ENCODE assay signal across 16 cellular contexts in genomic region chr15:57580428-57580827, GRCh38. TPM values are rescaled to one million over a fixed set of nuclear protein-coding genes. Genes with fewer than 3 reads are reported as not detected.
DNase-seq lines count a peak whose midpoint lies in the region; ATAC-seq, FAIRE-seq and TF ChIP-seq lines count a peak whose summit lies in the region.
"Had no signal": no experiment of that assay in that cellular context is flagged by ENCODE, and none has a peak within 500 bp of the region (broad histone marks: within the 10 kb centered on the region; RNA-seq: fewer than 3 reads in every experiment).

No MANE protein-coding gene starts in this region.

- H3K4me1 Mint-ChIP-seq in activated CD8-positive, alpha-beta memory T cell treated with anti-CD3 and anti-CD28 coated beads, Interleukin-2, amount 10 ng/mL, durations not matched to agents 7 days and 5 days = no peaks in the 10 kb centered on the region
- H3K4me1 Mint-ChIP-seq: IgD-negative memory B cell had no signal

- peak; percentile 17 for DNase-seq in activated CD8-positive, alpha-beta memory T cell treated with anti-CD3 and anti-CD28 coated beads, Interleukin-2, amount 50 U/mL, for 48 hours
- no peak for DNase-seq in activated CD8-positive, alpha-beta memory T cell treated with anti-CD3 and anti-CD28 coated beads, Interleukin-2, amount 10 ng/mL, durations not matched to agents 7 days and 5 days
- DNase-seq in hepatocyte (ENCODE audit: low spot score) (no peak), pancreas (peak in 1 of 6 donors; percentile 63), NCI-H1417 treated with DMSO at 0.1 percent for 48 hours (lab: John Stamatoyannopoulos, UW) (no peak), foreskin keratinocyte (no peak), NCI-H526 (lab: John Stamatoyannopoulos, UW) (no peak)
- DNase-seq: CD8-positive, alpha-beta T cell; COR-L47; H7; KG1 had no signal

- no peaks in the 10 kb centered on the region for H3K9me2 ChIP-seq in hepatocyte (replicated peaks; ENCODE audit: insufficient read depth)

- peaks cover 2% of the 10 kb centered on the region for H3K36me3 Mint-ChIP-seq in activated CD8-positive, alpha-beta memory T cell treated with anti-CD3 and anti-CD28 coated beads, Interleukin-2, amount 10 ng/mL, durations not matched to agents 7 days and 5 days
- H3K36me3 Mint-ChIP-seq: CD14-positive monocyte had no signal

- H3K4me2 ChIP-seq in hepatocyte = no peak overlapping the region

- H3K27me3 ChIP-seq in hepatocyte (no peaks in the 10 kb centered on the region), pancreas (no peaks in the 10 kb centered on the region), foreskin keratinocyte (peaks cover 9% of the 10 kb centered on the region)

- H2AFZ ChIP-seq in hepatocyte = no peak overlapping the region

- H3K4me3 ChIP-seq in hepatocyte (no peak overlapping the region), pancreas (no peak overlapping the region)

- H4K20me1 ChIP-seq in hepatocyte (ENCODE audit: insufficient read depth, poor library complexity, severe bottlenecking) = no peaks in the 10 kb centered on the region

- H3K9me3 Mint-ChIP-seq in activated CD8-positive, alpha-beta memory T cell treated with anti-CD3 and anti-CD28 coated beads, Interleukin-2, amount 10 ng/mL, durations not matched to agents 7 days and 5 days (ENCODE audit: low read depth) = peaks cover 14% of the 10 kb centered on the region

- no peak for FAIRE-seq in pancreas (lab: Jason Lieb, UNC)

- H3K4me1 ChIP-seq in hepatocyte (ENCODE audit: insufficient read depth) = peaks cover 38% of the 10 kb centered on the region
- H3K4me1 ChIP-seq in pancreas = peaks cover 13 to 18% (median 18%) of the 10 kb centered on the region in 3 donors
- H3K4me1 ChIP-seq in foreskin keratinocyte = no peaks in the 10 kb centered on the region

- intact Hi-C loops in pancreas (cut with DNase I) = no loop called here

- peaks cover 15% of the 10 kb centered on the region for H3K9me3 ChIP-seq in hepatocyte (ENCODE audit: low read depth)
- no peaks in the 10 kb centered on the region for H3K9me3 ChIP-seq in pancreas

- no peak overlapping the region for H3K4me3 Mint-ChIP-seq in activated CD8-positive, alpha-beta memory T cell treated with anti-CD3 and anti-CD28 coated beads, Interleukin-2, amount 10 ng/mL, durations not matched to agents 7 days and 5 days
- H3K4me3 Mint-ChIP-seq: CD14-positive monocyte; CD8-positive, alpha-beta T cell had no signal

- WGBS in hepatocyte (ENCODE audit: low lambda C conversion rate, missing lambda C conversion rate) = 81% methylated on average over 8 of the region's 8 CpGs
- WGBS in pancreas, 2 donors = 51 to 56% methylated on average over 8 of the region's 8 CpGs

- CTCF ChIA-PET in activated CD8-positive, alpha-beta memory T cell treated with anti-CD3 and anti-CD28 coated beads, Interleukin-2, amount 10 ng/mL, durations not matched to agents 7 days and 5 days (lab: Charles Lee) = no interaction called here

- peaks cover 39% of the 10 kb centered on the region for H3K27me3 Mint-ChIP-seq in activated CD8-positive, alpha-beta memory T cell treated with anti-CD3 and anti-CD28 coated beads, Interleukin-2, amount 10 ng/mL, durations not matched to agents 7 days and 5 days

- TF ChIP-seq CTCF in hepatocyte (IDR thresholded peaks at IDR 0.05; ENCODE audit: poor library complexity) (no peak), pancreas (IDR thresholded peaks at IDR 0.05) (no peak), foreskin keratinocyte (conservative IDR thresholded peaks at IDR 0.05) (no peak)

- H3K27ac Mint-ChIP-seq in activated CD8-positive, alpha-beta memory T cell treated with anti-CD3 and anti-CD28 coated beads, Interleukin-2, amount 10 ng/mL, durations not matched to agents 7 days and 5 days = no peak overlapping the region
- H3K27ac Mint-ChIP-seq: CD14-positive monocyte; CD8-positive, alpha-beta T cell had no signal

- H3K27ac ChIP-seq in hepatocyte (peak overlapping the region; percentile 95), pancreas (peak overlapping the region in 2 of 4 donors; percentile 13 to 64), foreskin keratinocyte (no peak overlapping the region)
- H3K27ac ChIP-seq: 22Rv1 had no signal

- H3K36me3 ChIP-seq in hepatocyte (replicated peaks; ENCODE audit: insufficient read depth, low read depth) (no peaks in the 10 kb centered on the region), pancreas (no peaks in the 10 kb centered on the region)

- ATAC-seq in activated CD8-positive, alpha-beta memory T cell treated with anti-CD3 and anti-CD28 coated beads, Interleukin-2, amount 10 ng/mL, durations not matched to agents 7 days and 5 days = no peak
- ATAC-seq in pancreas (peak; percentile 55 to 82 (median 68)), GM21528 (IDR thresholded peaks at IDR 0.05; ENCODE audit: low FRiP score, unreplicated experiment) (no peak), foreskin keratinocyte (no peak)
- ATAC-seq: CD8-positive, alpha-beta T cell had no signal

- no peaks in the 10 kb centered on the region for H3K79me2 ChIP-seq in hepatocyte

RNA-seq across cellular contexts. Expression of gene MYZAP, which starts 11.3 kb away (rescaled TPM):
- not detected for total RNA-seq in activated CD8-positive, alpha-beta memory T cell treated with anti-CD3 and anti-CD28 coated beads, Interleukin-2, amount 10 ng/mL, durations not matched to agents 7 days and 5 days
- total RNA-seq in hepatocyte = 15.5 and 20.3 TPM in 2 replicates
- polyA plus RNA-seq in hepatocyte = 12.0 and 17.0 TPM in 2 replicates
- total RNA-seq in pancreas = 10 to 100 TPM in 3 of 6 donors, 1 to 10 TPM in 3; 6.7 to 13.4 (median 9.7) TPM
- polyA plus RNA-seq in pancreas = 10 to 100 TPM in 1 of 2 donors, 1 to 10 TPM in 1; 5.4 to 10.0 TPM
- 2.9 and 3.5 TPM in 2 replicates for total RNA-seq in foreskin keratinocyte
- 1.7 and 2.0 TPM in 2 replicates for polyA plus RNA-seq in foreskin keratinocyte
- total RNA-seq: A673 had no signal

Comparison
In these comparisons a context has a peak if more than half of its experiments do, and no peak if none do; other contexts are left out.
1. ATAC-seq: peak in pancreas (4 of 4); none in activated CD8-positive, alpha-beta memory T cell treated with anti-CD3 and anti-CD28 coated beads, Interleukin-2, amount 10 ng/mL, durations not matched to agents 7 days and 5 days (single experiment), GM21528 (single experiment) and foreskin keratinocyte (single experiment).